In the genomic region with DNA sequence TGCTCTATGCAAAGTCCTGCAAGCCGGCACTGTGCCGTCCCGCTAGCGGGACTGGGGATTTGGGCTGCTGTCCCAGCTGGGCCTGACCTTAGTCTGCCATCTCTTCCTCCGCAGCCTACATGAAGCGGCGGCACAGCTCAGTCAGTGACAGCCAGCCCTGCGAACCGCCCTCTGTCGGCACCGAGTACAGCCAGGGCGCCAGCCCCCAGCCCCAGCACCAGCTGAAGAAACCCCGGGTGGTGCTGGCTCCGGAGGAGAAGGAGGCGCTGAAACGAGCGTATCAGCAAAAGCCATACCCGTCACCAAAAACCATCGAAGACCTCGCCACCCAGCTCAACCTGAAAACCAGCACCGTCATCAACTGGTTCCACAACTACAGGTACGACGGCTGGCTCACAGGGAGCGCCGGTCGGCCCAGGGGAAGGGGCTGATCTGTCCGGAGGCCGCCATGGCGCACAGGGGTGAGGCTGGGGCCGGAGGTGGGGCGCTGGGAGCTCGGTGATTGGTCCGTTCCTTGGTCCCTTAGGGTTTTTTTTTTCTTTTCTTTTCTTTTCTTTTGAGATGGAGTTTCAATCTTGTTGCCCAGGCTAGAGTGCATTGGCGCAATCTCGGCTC, we compare ENCODE assay signal across 27 cellular contexts.
"Had no signal": no experiment of that assay in that cellular context is flagged by ENCODE, and none has a peak within 500 bp of the region (broad histone marks: within the 10 kb centered on the region; RNA-seq: fewer than 3 reads in every experiment).

No MANE protein-coding gene starts in this region.

- H3K4me3 Mint-ChIP-seq: immature natural killer cell; mesothelial cell of epicardium; natural killer cell; nephron progenitor cell; neural progenitor cell; stimulated activated memory B cell treated with anti-CD40 and anti-IgM and Interleukin-4, amounts not matched to agents 10 μg/mL and 1 μg/mL and 100 μg/mL, for 72 hours; stimulated activated naive CD8-positive, alpha-beta T cell treated with anti-CD3 and anti-CD28 coated beads, Interleukin-15, amount 100 ng/mL, for 72 hours; type B pancreatic cell had no signal

- ATAC-seq: natural killer cell; right lobe of liver; stimulated activated memory B cell treated with anti-CD40 and anti-IgM and Interleukin-4, amounts not matched to agents 10 μg/mL and 1 μg/mL and 100 μg/mL, for 72 hours; stimulated activated naive CD8-positive, alpha-beta T cell treated with anti-CD3 and anti-CD28 coated beads, Interleukin-15, amount 100 ng/mL, for 72 hours had no signal

- H3K4me1 Mint-ChIP-seq: natural killer cell; stimulated activated memory B cell treated with anti-CD40 and anti-IgM and Interleukin-4, amounts not matched to agents 10 μg/mL and 1 μg/mL and 100 μg/mL, for 72 hours; stimulated activated naive CD8-positive, alpha-beta T cell treated with anti-CD3 and anti-CD28 coated beads, Interleukin-15, amount 100 ng/mL, for 72 hours had no signal

- FAIRE-seq: islet of Langerhans had no signal

- H3K27ac Mint-ChIP-seq: immature natural killer cell; mesothelial cell of epicardium; naive B cell; natural killer cell; neural progenitor cell; progenitor cell of endocrine pancreas; stimulated activated memory B cell treated with anti-CD40 and anti-IgM and Interleukin-4, amounts not matched to agents 10 μg/mL and 1 μg/mL and 100 μg/mL, for 72 hours; stimulated activated naive CD8-positive, alpha-beta T cell treated with anti-CD3 and anti-CD28 coated beads, Interleukin-15, amount 100 ng/mL, for 72 hours; type B pancreatic cell had no signal

- DNase-seq: hypothalamus; immature natural killer cell; left ventricle myocardium inferior; mesendoderm; naive B cell; natural killer cell; nephron progenitor cell; ovary; right lobe of liver; stimulated activated CD4-positive, alpha-beta T cell treated with anti-CD3 and anti-CD28 coated beads, Interleukin-1b, Interleukin-23, amount 100 ng/mL, for 48 hours; stimulated activated CD4-positive, alpha-beta T cell treated with anti-CD3 and anti-CD28 coated beads, Interleukin-2, amount 100 ng/mL, for 48 hours; stimulated activated CD4-positive, alpha-beta T cell treated with anti-CD3 and anti-CD28 coated beads, Interleukin-4, amount 100 ng/mL, for 4 hours; stimulated activated CD8-positive, alpha-beta memory T cell treated with anti-CD3 and anti-CD28 coated beads, Interleukin-4, amount 100 ng/mL, for 48 hours; stimulated activated naive CD4-positive, alpha-beta T cell treated with Interleukin-2 at 50 U/mL for 16 hours; stimulated activated naive CD8-positive, alpha-beta T cell treated with anti-CD3 and anti-CD28 coated beads, Interleukin-15, amount 100 ng/mL, for 72 hours; substantia nigra had no signal

- H3K4me3 ChIP-seq: left ventricle myocardium inferior, lung, neural progenitor cell, ovary, right atrium auricular region, right lobe of liver, smooth muscle cell, tibial nerve, vagina had no signal

- H3K9me3 ChIP-seq: left ventricle myocardium inferior, ovary, right atrium auricular region, right lobe of liver, tibial nerve, vagina had no signal

- H3K4me2 ChIP-seq: neural progenitor cell, smooth muscle cell had no signal

- H3K27me3 ChIP-seq: neural progenitor cell, ovary, right atrium auricular region, right lobe of liver, tibial nerve, vagina had no signal

- H3K27me3 Mint-ChIP-seq: naive B cell; progenitor cell of endocrine pancreas; stimulated activated memory B cell treated with anti-CD40 and anti-IgM and Interleukin-4, amounts not matched to agents 10 μg/mL and 1 μg/mL and 100 μg/mL, for 72 hours; stimulated activated naive CD8-positive, alpha-beta T cell treated with anti-CD3 and anti-CD28 coated beads, Interleukin-15, amount 100 ng/mL, for 72 hours; type B pancreatic cell had no signal

- H3K36me3 ChIP-seq: neural progenitor cell, ovary had no signal

- H3K4me1 ChIP-seq: left ventricle myocardium inferior, right atrium auricular region, vagina had no signal

- H3K27ac ChIP-seq: left ventricle myocardium inferior, neural progenitor cell, ovary, right atrium auricular region, right lobe of liver, tibial nerve, vagina had no signal

- H3K9ac ChIP-seq: neural progenitor cell had no signal

- H2AFZ ChIP-seq: neural progenitor cell had no signal

- H3K36me3 Mint-ChIP-seq: naive B cell, natural killer cell, type B pancreatic cell had no signal
